21 cellular contexts compared by ENCODE assay signal in the genomic region with DNA sequence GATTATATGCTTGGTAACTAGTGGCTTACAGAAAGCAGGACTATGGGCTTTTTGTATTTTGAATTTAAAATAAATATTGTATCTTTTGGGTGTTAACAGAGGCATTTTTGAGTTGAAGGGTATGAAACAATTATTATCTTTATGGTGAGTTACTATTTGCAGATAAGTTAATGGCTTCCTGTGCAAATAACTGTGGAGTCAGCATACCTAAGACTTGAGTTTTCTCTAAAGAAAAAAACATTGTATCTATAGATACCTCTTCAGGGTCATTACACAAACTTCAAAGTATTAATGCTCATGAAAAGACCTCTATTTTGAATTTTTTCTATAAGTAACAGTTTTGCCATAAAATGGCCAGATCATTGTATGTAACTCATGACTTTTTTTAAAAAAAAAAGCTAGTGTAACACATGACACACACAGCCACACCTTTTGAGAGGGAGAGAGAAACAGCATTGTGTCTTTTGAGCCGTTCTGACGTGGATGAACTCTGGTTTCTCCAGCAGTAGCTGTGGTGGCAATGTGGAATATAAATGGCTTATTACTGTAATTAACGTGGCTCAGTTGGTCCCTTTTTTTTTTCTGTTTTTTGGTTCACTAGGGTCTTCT. TPM values are rescaled to one million over a fixed set of nuclear protein-coding genes. Genes with fewer than 3 reads are reported as not detected.
DNase-seq lines count a peak whose midpoint lies in the region; ATAC-seq, FAIRE-seq and TF ChIP-seq lines count a peak whose summit lies in the region.
"Had no signal": no experiment of that assay in that cellular context is flagged by ENCODE, and none has a peak within 500 bp of the region (broad histone marks: within the 10 kb centered on the region; RNA-seq: fewer than 3 reads in every experiment).

No MANE protein-coding gene starts in this region.

- POLR2A ChIA-PET in activated CD8-positive, alpha-beta T cell treated with anti-CD3 and anti-CD28 coated beads for 36 hours (lab: Charles Lee): interaction anchor here (0.7 kb wide), 1 partner anchor 125 kb away, joined by 3 read pairs; no protein-coding TSS in a partner anchor
- POLR2A ChIA-PET in activated CD8-positive, alpha-beta T cell treated with anti-CD3 and anti-CD28 coated beads, Interleukin-2, amount 10 ng/mL, durations not matched to agents 7 days and 5 days (lab: Charles Lee): no interaction called here
- POLR2A ChIA-PET in K562 (lab: Yijun Ruan, JAX): interaction anchor here (0.6 to 1.0 kb wide), 3 partner anchors 10 to 98 kb away, joined by 3 read pairs; no protein-coding TSS in a partner anchor
- POLR2A ChIA-PET in activated CD4-positive, alpha-beta T cell treated with anti-CD3 and anti-CD28 coated beads, Interleukin-2, amount 10 ng/mL, durations not matched to agents 7 days and 5 days (lab: Charles Lee): no interaction called here

- no peak overlapping the region for H3K4me3 Mint-ChIP-seq in activated CD8-positive, alpha-beta T cell treated with anti-CD3 and anti-CD28 coated beads for 36 hours
- H3K4me3 Mint-ChIP-seq in activated CD8-positive, alpha-beta T cell treated with anti-CD3 and anti-CD28 coated beads, Interleukin-2, amount 10 ng/mL, durations not matched to agents 7 days and 5 days: no peak overlapping the region
- no peak overlapping the region for H3K4me3 Mint-ChIP-seq in activated CD4-positive, alpha-beta T cell treated with anti-CD3 and anti-CD28 coated beads, Interleukin-2, amount 10 ng/mL, durations not matched to agents 7 days and 5 days

- CTCF ChIA-PET in activated CD8-positive, alpha-beta T cell treated with anti-CD3 and anti-CD28 coated beads for 36 hours (lab: Charles Lee): interaction anchor here (1.1 to 1.5 kb wide), 2 partner anchors 36 to 50 kb away, joined by 4 to 5 read pairs; a partner anchor contains a TSS
- CTCF ChIA-PET in activated CD8-positive, alpha-beta T cell treated with anti-CD3 and anti-CD28 coated beads, Interleukin-2, amount 10 ng/mL, durations not matched to agents 7 days and 5 days (lab: Charles Lee): interaction anchor here (1.1 to 1.5 kb wide), 2 partner anchors 7 to 15 kb away, joined by 3 to 4 read pairs; no protein-coding TSS in a partner anchor
- CTCF ChIA-PET in K562 (lab: Yijun Ruan, JAX; ENCODE audit: low intra/inter-chr PET ratio): no interaction called here
- CTCF ChIA-PET in activated CD4-positive, alpha-beta T cell treated with anti-CD3 and anti-CD28 coated beads, Interleukin-2, amount 10 ng/mL, durations not matched to agents 7 days and 5 days (lab: Charles Lee): interaction anchor here (0.6 to 0.9 kb wide), 3 partner anchors 14 to 1878 kb away, joined by 3 read pairs; no protein-coding TSS in a partner anchor

- H3K79me2 ChIP-seq in K562 (ENCODE audit: control insufficient read depth, insufficient read depth, low read length): no peaks in the 10 kb centered on the region

- TF ChIP-seq CTCF in activated CD8-positive, alpha-beta T cell treated with anti-CD3 and anti-CD28 coated beads for 36 hours (IDR thresholded peaks at IDR 0.05): no peak
- TF ChIP-seq CTCF in K562 (IDR thresholded peaks at IDR 0.05 in 2 of 3, conservative IDR thresholded peaks at IDR 0.05 in 1 of 3; ENCODE audit: insufficient read depth in 2 of 3, low read depth in 1 of 3, low read length in 3 of 3) (no peak), spleen (IDR thresholded peaks at IDR 0.05 in 8 of 11, conservative IDR thresholded peaks at IDR 0.05 in 3 of 11) (no peak)

- no peaks in the 10 kb centered on the region for H3K36me3 Mint-ChIP-seq in activated CD8-positive, alpha-beta T cell treated with anti-CD3 and anti-CD28 coated beads for 36 hours (ENCODE audit: low read depth)
- H3K36me3 Mint-ChIP-seq in activated CD8-positive, alpha-beta T cell treated with anti-CD3 and anti-CD28 coated beads, Interleukin-2, amount 10 ng/mL, durations not matched to agents 7 days and 5 days (ENCODE audit: low read depth): no peaks in the 10 kb centered on the region
- H3K36me3 Mint-ChIP-seq in activated CD4-positive, alpha-beta T cell treated with anti-CD3 and anti-CD28 coated beads, Interleukin-2, amount 10 ng/mL, durations not matched to agents 7 days and 5 days (ENCODE audit: low read depth): no peaks in the 10 kb centered on the region

- peak overlapping the region; percentile 36 for H3K27ac Mint-ChIP-seq in activated CD8-positive, alpha-beta T cell treated with anti-CD3 and anti-CD28 coated beads for 36 hours
- H3K27ac Mint-ChIP-seq in activated CD8-positive, alpha-beta T cell treated with anti-CD3 and anti-CD28 coated beads, Interleukin-2, amount 10 ng/mL, durations not matched to agents 7 days and 5 days: no peak overlapping the region
- H3K27ac Mint-ChIP-seq in activated CD4-positive, alpha-beta T cell treated with anti-CD3 and anti-CD28 coated beads, Interleukin-2, amount 10 ng/mL, durations not matched to agents 7 days and 5 days: no peak overlapping the region

- H4K20me1 ChIP-seq in K562 (replicated peaks; ENCODE audit: control insufficient read depth, insufficient read depth, low read length): no peaks in the 10 kb centered on the region

- H3K4me1 Mint-ChIP-seq in activated CD8-positive, alpha-beta T cell treated with anti-CD3 and anti-CD28 coated beads for 36 hours (ENCODE audit: low read depth): peaks cover 57% of the 10 kb centered on the region
- peaks cover 22% of the 10 kb centered on the region for H3K4me1 Mint-ChIP-seq in activated CD8-positive, alpha-beta T cell treated with anti-CD3 and anti-CD28 coated beads, Interleukin-2, amount 10 ng/mL, durations not matched to agents 7 days and 5 days (ENCODE audit: low read depth)
- peaks cover 31% of the 10 kb centered on the region for H3K4me1 Mint-ChIP-seq in activated CD4-positive, alpha-beta T cell treated with anti-CD3 and anti-CD28 coated beads, Interleukin-2, amount 10 ng/mL, durations not matched to agents 7 days and 5 days

- intact Hi-C loops in activated CD8-positive, alpha-beta T cell treated with anti-CD3 and anti-CD28 coated beads for 36 hours (cut with micrococcal nuclease): no loop called here
- intact Hi-C loops in K562 (cut with micrococcal nuclease): no loop called here
- intact Hi-C loops in spleen (cut with DNase I; ENCODE audit: low total_unique reads): no loop called here

- H3K9me3 ChIP-seq in K562 (replicated peaks; ENCODE audit: control insufficient read depth, insufficient read depth, low read depth, low read length): no peaks in the 10 kb centered on the region
- no peaks in the 10 kb centered on the region for H3K9me3 ChIP-seq in spleen
- H3K9me3 ChIP-seq: BE2C had no signal

- DNase-seq in activated CD8-positive, alpha-beta T cell treated with anti-CD3 and anti-CD28 coated beads for 36 hours: no peak
- no peak for DNase-seq in activated CD8-positive, alpha-beta T cell treated with anti-CD3 and anti-CD28 coated beads, Interleukin-2, amount 10 ng/mL, durations not matched to agents 7 days and 5 days
- peak; percentile 62 for DNase-seq in NAMALWA (ENCODE audit: low spot score)
- DNase-seq in K562 (ENCODE audit: extremely low read depth in 1 of 4, low spot score in 3 of 4): no peak
- no peak for DNase-seq in spleen
- no peak for DNase-seq in activated CD4-positive, alpha-beta T cell treated with anti-CD3 and anti-CD28 coated beads, Interleukin-2, amount 10 ng/mL, durations not matched to agents 7 days and 5 days
- DNase-seq in midbrain (lab: John Stamatoyannopoulos, UW): no peak
- DNase-seq: activated CD4-positive, alpha-beta T cell treated with anti-CD3 and anti-CD28 coated beads, Interleukin-2, amount 50 U/mL, for 1 hour; amniotic stem cell; BE2C; Calu3; cortex of kidney; GM23248; head of caudate nucleus; left ventricle myocardium superior; MV-4-11; NCI-H2081; NCI-H524 treated with DMSO at 0.1 percent for 48 hours; substantia nigra had no signal

- H2AFZ ChIP-seq in K562 (ENCODE audit: low read depth, low read length): no peak overlapping the region
- H2AFZ ChIP-seq: GM23248 had no signal

- in situ Hi-C loops in K562 (cut with MboI): no loop called here

- TF ChIP-seq RAD21 in K562 (CRISPR knock-in tag; conservative IDR thresholded peaks at IDR 0.05 in 1 of 2, IDR thresholded peaks at IDR 0.05 in 1 of 2): no peak

- no peak for TF ChIP-seq EP300 in K562 (IDR thresholded peaks at IDR 0.05; ENCODE audit: low read length)

- H3K9ac ChIP-seq in K562 (ENCODE audit: insufficient read depth in 1 of 2, low read depth in 2 of 2, low read length in 2 of 2): no peak overlapping the region
- H3K9ac ChIP-seq: GM23248 had no signal

- H3K9me1 ChIP-seq in K562 (ENCODE audit: control insufficient read depth, insufficient read depth, low read length): no peaks in the 10 kb centered on the region

- no peak for TF ChIP-seq POLR2A in K562 (conservative IDR thresholded peaks at IDR 0.05)
- no peak for TF ChIP-seq POLR2A in spleen (IDR thresholded peaks at IDR 0.05)

- 0% methylated on average over 3 of the region's 3 CpGs for WGBS in K562 (ENCODE audit: insufficient coverage, low coverage, missing lambda C conversion rate)
- WGBS in spleen, 5 donors: 52 to 63% (median 55%) methylated on average over 3 of the region's 3 CpGs

- no peak for FAIRE-seq in K562 (lab: Jason Lieb, UNC)
- FAIRE-seq: bronchial epithelial cell had no signal

- peaks cover 18 to 40% of the 10 kb centered on the region in 2 experiments for H3K27me3 ChIP-seq in K562 (ENCODE audit: control insufficient read depth in 2 of 2, insufficient read depth in 2 of 2, low read length in 2 of 2)
- no peaks in the 10 kb centered on the region for H3K27me3 ChIP-seq in spleen (replicated peaks in 1 of 7)

- H3K4me2 ChIP-seq in K562 (ENCODE audit: insufficient read depth, low read length): no peak overlapping the region

- H3K4me3 ChIP-seq in K562: no peak overlapping the region
- H3K4me3 ChIP-seq in spleen: peak overlapping the region in 2 of 8 donors; percentile 49 to 66
- H3K4me3 ChIP-seq: GM23248 had no signal

- H3K4me1 ChIP-seq in K562 (replicated peaks in 1 of 2; ENCODE audit: control insufficient read depth in 2 of 2, insufficient read depth in 2 of 2, low read length in 2 of 2) (no peaks in the 10 kb centered on the region), spleen (peaks cover 33 to 100% (median 86%) of the 10 kb centered on the region in 6 donors)
- H3K4me1 ChIP-seq: BE2C had no signal

- H3K36me3 ChIP-seq in K562 (ENCODE audit: control insufficient read depth, insufficient read depth, low read length) (no peaks in the 10 kb centered on the region), spleen (peaks cover 0 to 13% (median 0%) of the 10 kb centered on the region in 6 donors)
- H3K36me3 ChIP-seq: BE2C had no signal

- H3K27ac ChIP-seq in K562 (ENCODE audit: extremely low read depth, low read depth, low read length): no peak overlapping the region
- H3K27ac ChIP-seq in spleen: peak overlapping the region in 7 of 8 donors; percentile 68 to 89 (median 86)
- H3K27ac ChIP-seq: GM23248 had no signal

- H3K27me3 Mint-ChIP-seq in activated CD8-positive, alpha-beta T cell treated with anti-CD3 and anti-CD28 coated beads for 36 hours: peaks cover 15% of the 10 kb centered on the region
- H3K27me3 Mint-ChIP-seq in activated CD8-positive, alpha-beta T cell treated with anti-CD3 and anti-CD28 coated beads, Interleukin-2, amount 10 ng/mL, durations not matched to agents 7 days and 5 days (ENCODE audit: low read depth): peaks cover 7% of the 10 kb centered on the region
- H3K27me3 Mint-ChIP-seq in activated CD4-positive, alpha-beta T cell treated with anti-CD3 and anti-CD28 coated beads, Interleukin-2, amount 10 ng/mL, durations not matched to agents 7 days and 5 days: peaks cover 2% of the 10 kb centered on the region

- H3K9me3 Mint-ChIP-seq in activated CD8-positive, alpha-beta T cell treated with anti-CD3 and anti-CD28 coated beads for 36 hours: no peaks in the 10 kb centered on the region
- H3K9me3 Mint-ChIP-seq in activated CD8-positive, alpha-beta T cell treated with anti-CD3 and anti-CD28 coated beads, Interleukin-2, amount 10 ng/mL, durations not matched to agents 7 days and 5 days (ENCODE audit: insufficient read depth): no peaks in the 10 kb centered on the region
- no peaks in the 10 kb centered on the region for H3K9me3 Mint-ChIP-seq in activated CD4-positive, alpha-beta T cell treated with anti-CD3 and anti-CD28 coated beads, Interleukin-2, amount 10 ng/mL, durations not matched to agents 7 days and 5 days

- ATAC-seq in activated CD8-positive, alpha-beta T cell treated with anti-CD3 and anti-CD28 coated beads for 36 hours: no peak
- no peak for ATAC-seq in activated CD8-positive, alpha-beta T cell treated with anti-CD3 and anti-CD28 coated beads, Interleukin-2, amount 10 ng/mL, durations not matched to agents 7 days and 5 days
- no peak for ATAC-seq in K562
- no peak for ATAC-seq in HG02852 (IDR thresholded peaks at IDR 0.05; ENCODE audit: unreplicated experiment)
- ATAC-seq: left ventricle myocardium superior had no signal

- BruUV-seq in K562 (replicated peaks; lab: Mats Ljungman, UMichigan): no TSS peak

RNA-seq across cellular contexts. Expression of a gene that starts 36.3 kb away (rescaled TPM):
- total RNA-seq in activated CD8-positive, alpha-beta T cell treated with anti-CD3 and anti-CD28 coated beads for 36 hours: 1 to 10 TPM; 4.2 to 4.8 TPM
- total RNA-seq in activated CD8-positive, alpha-beta T cell treated with anti-CD3 and anti-CD28 coated beads, Interleukin-2, amount 10 ng/mL, durations not matched to agents 7 days and 5 days: 1 to 10 TPM in 1 of 2 experiments, under 1 TPM in 1; 0.76 to 1.8 TPM
- total RNA-seq in K562 (2011; cell fraction: chromatin; rRNA removed; ENCODE audit: low replicate concordance): not detected in 2 replicates
- not detected in 2 replicates for total RNA-seq in K562 (2011; cell fraction: nucleolus; rRNA removed)
- not detected in 2 replicates for total RNA-seq in K562 (2011; cell fraction: nucleoplasm; rRNA removed)
- not detected in 2 replicates for total RNA-seq in K562 (2014; rRNA removed)
- total RNA-seq in K562 (2014; rRNA removed; fragmentation: Illumina TruSeq; extraction: Trizol): not detected in 2 replicates
- not detected in 2 replicates for total RNA-seq in K562 (2015; rRNA removed; fragmentation: Illumina TruSeq; extraction: Trizol)
- 0.16 TPM in 1 of 2 replicates, not detected in the other for total RNA-seq in K562 (2021)
- polyA plus RNA-seq in K562 (2011; rRNA removed): not detected in 2 replicates
- polyA plus RNA-seq in K562 (2011; cell fraction: cytosol; rRNA removed): not detected in 2 replicates
- polyA plus RNA-seq in K562 (2011; cell fraction: nucleus; rRNA removed): not detected in 2 replicates
- 0.06 TPM in 1 of 2 replicates, not detected in the other for polyA plus RNA-seq in K562 (2012)
- not detected in 2 replicates for polyA plus RNA-seq in K562 (2014; fragmentation: Illumina TruSeq; extraction: Trizol)
- under 1 TPM in 1 of 2 experiments, not detected in 1; 0.03 TPM for polyA plus RNA-seq in K562 (2014; fragmentation: Nextera tagmentation; extraction: Ambion mirVana)
- polyA plus RNA-seq in K562 (2014; rRNA removed): 0.03 TPM in 1 of 2 replicates, not detected in the other
- polyA minus RNA-seq in K562 (2011; rRNA and poly(A)+ RNA removed): not detected in 2 replicates
- not detected in 2 replicates for polyA minus RNA-seq in K562 (2011; cell fraction: cytosol; rRNA and poly(A)+ RNA removed)
- not detected in 2 replicates for polyA minus RNA-seq in K562 (2011; cell fraction: nucleus; rRNA and poly(A)+ RNA removed)
- 100 to 1,000 TPM; 130 to 361 (median 197) TPM for total RNA-seq in spleen
- 10 to 100 TPM; 14.2 to 26.7 (median 17.1) TPM for polyA plus RNA-seq in spleen
- 1 to 10 TPM; 2.8 to 3.6 TPM for total RNA-seq in activated CD4-positive, alpha-beta T cell treated with anti-CD3 and anti-CD28 coated beads, Interleukin-2, amount 10 ng/mL, durations not matched to agents 7 days and 5 days

Comparison
In these comparisons a context has a peak if more than half of its experiments do, and no peak if none do; other contexts are left out.
1. POLR2A ChIA-PET loops: an anchor here in activated CD8-positive, alpha-beta T cell treated with anti-CD3 and anti-CD28 coated beads for 36 hours (0.7 kb wide) and K562 (0.6 to 1.0 kb wide); none called in activated CD8-positive, alpha-beta T cell treated with anti-CD3 and anti-CD28 coated beads, Interleukin-2, amount 10 ng/mL, durations not matched to agents 7 days and 5 days and activated CD4-positive, alpha-beta T cell treated with anti-CD3 and anti-CD28 coated beads, Interleukin-2, amount 10 ng/mL, durations not matched to agents 7 days and 5 days.
2. RNA of a gene that starts 36.3 kb away (total RNA-seq): 130 to 361 TPM in spleen; 4.2 to 4.8 TPM in activated CD8-positive, alpha-beta T cell treated with anti-CD3 and anti-CD28 coated beads for 36 hours, 2.8 to 3.6 TPM in activated CD4-positive, alpha-beta T cell treated with anti-CD3 and anti-CD28 coated beads, Interleukin-2, amount 10 ng/mL, durations not matched to agents 7 days and 5 days, 0.76 to 1.8 TPM in activated CD8-positive, alpha-beta T cell treated with anti-CD3 and anti-CD28 coated beads, Interleukin-2, amount 10 ng/mL, durations not matched to agents 7 days and 5 days and 0.16 TPM in K562; every median in the first group is over 10 times any median in the second.